Comparison of ENCODE assay signal across 16 cellular contexts in the genomic region with DNA sequence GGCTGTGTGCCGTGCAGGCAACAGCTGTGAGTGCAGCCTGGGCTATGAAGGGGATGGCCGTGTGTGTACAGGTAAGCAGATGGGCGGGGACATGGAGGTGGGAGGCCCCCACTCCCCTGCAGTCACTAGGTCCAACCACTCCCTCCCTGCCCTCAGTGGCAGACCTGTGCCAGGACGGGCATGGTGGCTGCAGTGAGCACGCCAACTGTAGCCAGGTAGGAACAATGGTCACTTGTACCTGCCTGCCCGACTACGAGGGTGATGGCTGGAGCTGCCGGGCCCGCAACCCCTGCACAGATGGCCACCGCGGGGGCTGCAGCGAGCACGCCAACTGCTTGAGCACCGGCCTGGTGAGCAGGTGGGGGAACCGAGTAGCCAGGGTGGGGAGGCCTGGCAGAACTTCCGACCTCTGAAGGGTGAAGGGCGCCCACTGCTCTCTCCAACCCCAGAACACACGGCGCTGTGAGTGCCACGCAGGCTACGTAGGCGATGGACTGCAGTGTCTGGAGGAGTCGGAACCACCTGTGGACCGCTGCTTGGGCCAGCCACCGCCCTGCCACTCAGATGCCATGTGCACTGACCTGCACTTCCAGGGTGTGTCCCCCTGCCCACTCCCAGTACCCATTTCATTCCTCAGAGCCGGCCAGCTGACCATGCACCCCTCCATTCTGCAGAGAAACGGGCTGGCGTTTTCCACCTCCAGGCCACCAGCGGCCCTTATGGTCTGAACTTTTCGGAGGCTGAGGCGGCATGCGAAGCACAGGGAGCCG. TPM values are rescaled to one million over a fixed set of nuclear protein-coding genes. Genes with fewer than 3 reads are reported as not detected.
"Had no signal": no experiment of that assay in that cellular context is flagged by ENCODE, and none has a peak within 500 bp of the region (broad histone marks: within the 10 kb centered on the region; RNA-seq: fewer than 3 reads in every experiment).

No MANE protein-coding gene starts in this region.

- H3K27me3 ChIP-seq: body of pancreas, suprapubic skin, upper lobe of right lung had no signal

- H3K27ac Mint-ChIP-seq: activated B cell treated with CpG ODN at 0.5 μM for 24 hours; activated CD4-positive, alpha-beta T cell treated with anti-CD3 and anti-CD28 coated beads, Interleukin-2, amount 10 ng/mL, durations not matched to agents 24 days and 14 days; activated naive CD4-positive, alpha-beta T cell treated with anti-CD3 and anti-CD28 coated beads, Interleukin-2, amount 50 U/mL, for 24 hours; endodermal cell; naive thymus-derived CD8-positive, alpha-beta T cell; progenitor cell of endocrine pancreas; T-helper 17 cell had no signal

- ATAC-seq: body of pancreas; mucosa of descending colon; naive thymus-derived CD8-positive, alpha-beta T cell; stimulated activated naive CD8-positive, alpha-beta T cell treated with anti-CD3 and anti-CD28 coated beads, Interleukin-15, Interleukin-2, amounts not matched to agents 100 U/mL and 50 U/mL, for 24 hours; T-helper 17 cell; upper lobe of right lung had no signal

- H3K36me3 Mint-ChIP-seq: activated naive CD4-positive, alpha-beta T cell treated with anti-CD3 and anti-CD28 coated beads, Interleukin-2, amount 50 U/mL, for 24 hours; naive thymus-derived CD8-positive, alpha-beta T cell had no signal

- H3K9me3 ChIP-seq: body of pancreas, mucosa of descending colon, suprapubic skin, upper lobe of right lung had no signal

- DNase-seq: activated B cell treated with CpG ODN at 0.5 μM for 24 hours; activated CD4-positive, alpha-beta T cell treated with anti-CD3 and anti-CD28 coated beads, Interleukin-2, amount 10 ng/mL, durations not matched to agents 24 days and 14 days; activated CD8-positive, alpha-beta memory T cell treated with anti-CD3 and anti-CD28 coated beads for 24 hours; body of pancreas; endodermal cell; hypothalamus; stimulated activated CD4-positive, alpha-beta T cell treated with anti-CD3 and anti-CD28 coated beads, Interleukin-2, amount 100 ng/mL, for 48 hours; stimulated activated naive CD8-positive, alpha-beta T cell treated with anti-CD3 and anti-CD28 coated beads, Interleukin-15, Interleukin-2, amounts not matched to agents 100 U/mL and 50 U/mL, for 24 hours; T-helper 17 cell had no signal

- H3K4me3 Mint-ChIP-seq: activated B cell treated with CpG ODN at 0.5 μM for 24 hours; activated CD4-positive, alpha-beta T cell treated with anti-CD3 and anti-CD28 coated beads, Interleukin-2, amount 10 ng/mL, durations not matched to agents 24 days and 14 days; activated naive CD4-positive, alpha-beta T cell treated with anti-CD3 and anti-CD28 coated beads, Interleukin-2, amount 50 U/mL, for 24 hours; central memory CD8-positive, alpha-beta T cell; endodermal cell; naive thymus-derived CD8-positive, alpha-beta T cell; T-helper 17 cell had no signal

- H3K9me3 Mint-ChIP-seq: activated B cell treated with CpG ODN at 0.5 μM for 24 hours; activated CD4-positive, alpha-beta T cell treated with anti-CD3 and anti-CD28 coated beads, Interleukin-2, amount 10 ng/mL, durations not matched to agents 24 days and 14 days; activated naive CD4-positive, alpha-beta T cell treated with anti-CD3 and anti-CD28 coated beads, Interleukin-2, amount 50 U/mL, for 24 hours; central memory CD8-positive, alpha-beta T cell; endodermal cell; naive thymus-derived CD8-positive, alpha-beta T cell had no signal

- H3K4me3 ChIP-seq: body of pancreas, mucosa of descending colon, suprapubic skin, upper lobe of right lung had no signal

- H3K27ac ChIP-seq: body of pancreas, suprapubic skin, upper lobe of right lung had no signal

- H3K4me1 Mint-ChIP-seq: activated B cell treated with CpG ODN at 0.5 μM for 24 hours; activated CD4-positive, alpha-beta T cell treated with anti-CD3 and anti-CD28 coated beads, Interleukin-2, amount 10 ng/mL, durations not matched to agents 24 days and 14 days; activated naive CD4-positive, alpha-beta T cell treated with anti-CD3 and anti-CD28 coated beads, Interleukin-2, amount 50 U/mL, for 24 hours; central memory CD8-positive, alpha-beta T cell; endodermal cell had no signal

- H3K27me3 Mint-ChIP-seq: activated B cell treated with CpG ODN at 0.5 μM for 24 hours; activated CD4-positive, alpha-beta T cell treated with anti-CD3 and anti-CD28 coated beads, Interleukin-2, amount 10 ng/mL, durations not matched to agents 24 days and 14 days; activated naive CD4-positive, alpha-beta T cell treated with anti-CD3 and anti-CD28 coated beads, Interleukin-2, amount 50 U/mL, for 24 hours; central memory CD8-positive, alpha-beta T cell; naive thymus-derived CD8-positive, alpha-beta T cell; T-helper 17 cell had no signal

RNA-seq across cellular contexts. Expression of a gene that starts 26.9 kb away (rescaled TPM):
- polyA plus RNA-seq: naive thymus-derived CD8-positive, alpha-beta T cell had no signal
